In genomic region chr17:60600490-60601431, GRCh38 we compare ENCODE assay signal across 8 cellular contexts. TPM values are rescaled to one million over a fixed set of nuclear protein-coding genes. Genes with fewer than 3 reads are reported as not detected.
DNase-seq lines count a peak whose midpoint lies in the region; ATAC-seq and TF ChIP-seq lines count a peak whose summit lies in the region.

No MANE protein-coding gene starts in this region.

- H3K27me3 ChIP-seq in right lobe of liver: no peaks in the 10 kb centered on the region

- peak overlapping the region; percentile 88 to 93 (median 89) for H3K27ac ChIP-seq in right lobe of liver

- WGBS in right lobe of liver (ENCODE audit: insufficient coverage, low coverage, low lambda C conversion rate, missing lambda C conversion rate): 0% methylated on average over 32 of the region's 69 CpGs

- peak overlapping the region; percentile 76 to 83 (median 82) for H3K4me3 ChIP-seq in right lobe of liver

- DNase-seq in AG08396 (ENCODE audit: low spot score) (peak; percentile 77), NCI-H524 (lab: John Stamatoyannopoulos, UW) (peak; percentile 87 to 89), dermis microvascular lymphatic vessel endothelial cell (ENCODE audit: low read depth in 2 of 2) (peak; percentile 60 to 89), right lobe of liver (peak; percentile 50 to 75 (median 65))
- DNase-seq in activated CD4-positive, alpha-beta T cell treated with anti-CD3 and anti-CD28 coated beads, Interleukin-2, amount 50 U/mL, for 24 hours (ENCODE audit: low read depth in 1 of 2, low spot score in 1 of 2): peak; percentile 22 to 60
- DNase-seq in stimulated activated CD4-positive, alpha-beta T cell treated with anti-CD3 and anti-CD28 coated beads, Interleukin-4, amount 100 ng/mL, for 4 hours: peak; percentile 47 to 52

- ATAC-seq in GM18909 (IDR thresholded peaks at IDR 0.05; ENCODE audit: poor library complexity, unreplicated experiment) (peak; percentile 18), HG03354 (IDR thresholded peaks at IDR 0.05; ENCODE audit: poor library complexity, severe bottlenecking, unreplicated experiment) (peak; percentile 28), right lobe of liver (peak; percentile 39 to 48 (median 46))

- H3K4me1 ChIP-seq in right lobe of liver: peaks cover 0 to 16% (median 4%) of the 10 kb centered on the region in 4 donors

- intact Hi-C loops in right lobe of liver (cut with DNase I): no loop called here

- TF ChIP-seq POLR2A in right lobe of liver (IDR thresholded peaks at IDR 0.05): no peak

- no peaks in the 10 kb centered on the region for H3K36me3 ChIP-seq in right lobe of liver

- TF ChIP-seq CTCF in right lobe of liver (IDR thresholded peaks at IDR 0.05): peak; percentile 58 to 70 (median 67)

- no peaks in the 10 kb centered on the region for H3K9me3 ChIP-seq in right lobe of liver

RNA-seq across cellular contexts. Expression of gene PPM1D, which starts 0.8 kb away (rescaled TPM):
- total RNA-seq in dermis microvascular lymphatic vessel endothelial cell (15.8 and 22.6 TPM in 2 replicates), right lobe of liver (1 to 10 TPM; 4.9 to 5.6 (median 5.4) TPM)

Comparison
In these comparisons a context has a peak if more than half of its experiments do, and no peak if none do; other contexts are left out.
1. Peak in every context shown above with its lines: DNase-seq, ATAC-seq, H3K4me3 ChIP-seq and H3K27ac ChIP-seq.